Comparison of ENCODE assay signal across 1 cellular context in the genomic region with DNA sequence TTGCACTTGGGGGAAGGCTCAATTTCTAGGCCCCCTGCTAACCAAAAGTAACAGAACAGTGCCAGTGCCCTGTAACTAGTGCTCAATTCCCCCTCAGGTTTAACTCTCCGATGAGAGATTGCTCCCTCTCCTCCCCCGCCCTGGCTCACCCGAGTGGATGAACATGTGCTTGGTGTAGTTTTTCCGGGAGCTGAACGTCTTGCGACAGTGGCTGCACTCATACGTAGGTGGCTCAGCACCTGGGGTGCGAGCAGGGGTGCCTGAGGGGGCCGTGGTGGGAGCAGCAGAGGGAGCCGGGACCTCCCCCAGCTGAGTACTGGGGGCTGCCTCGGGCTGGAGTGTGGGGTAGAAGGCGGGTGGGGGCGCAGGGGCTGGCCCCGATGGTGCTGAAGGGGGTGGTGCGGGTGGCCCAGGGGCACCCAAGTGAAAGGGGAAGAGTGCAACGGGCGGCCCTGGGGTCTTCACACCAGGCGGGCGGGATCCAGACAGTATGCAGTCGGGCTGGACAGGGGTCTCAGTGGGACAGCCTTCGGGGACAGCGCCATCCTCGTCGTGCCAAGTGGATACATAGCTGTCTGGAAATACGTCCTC.
TF ChIP-seq lines count a peak whose summit lies in the region.

No MANE protein-coding gene starts in this region.

TF ChIP-seq in H1, 55 proteins besides CTCF, POLR2A, EP300 and RAD21:
- TF ChIP-seq GABPA (IDR thresholded peaks at IDR 0.05; ENCODE audit: borderline replicate concordance, insufficient read depth, low read length) = no peak
- no peak for TF ChIP-seq KDM4A (IDR thresholded peaks at IDR 0.05; ENCODE audit: low read depth, low read length, severe bottlenecking)
- TF ChIP-seq ATF2 (IDR thresholded peaks at IDR 0.05; ENCODE audit: low read length) = no peak
- no peak for TF ChIP-seq SP1 (IDR thresholded peaks at IDR 0.05; ENCODE audit: low read depth, low read length)
- no peak for TF ChIP-seq SIN3A (conservative IDR thresholded peaks at IDR 0.05 in 1 of 2, IDR thresholded peaks at IDR 0.05 in 1 of 2; ENCODE audit: low read depth in 1 of 2, low read length in 2 of 2)
- TF ChIP-seq BCL11A (IDR thresholded peaks at IDR 0.05; ENCODE audit: low read depth in 2 of 2, low read length in 2 of 2) = no peak
- no peak for TF ChIP-seq TAF1 (IDR thresholded peaks at IDR 0.05; ENCODE audit: low read depth, low read length)
- TF ChIP-seq CHD2 (IDR thresholded peaks at IDR 0.05; ENCODE audit: low read length) = no peak
- TF ChIP-seq CTBP2 (IDR thresholded peaks at IDR 0.05; ENCODE audit: borderline replicate concordance, insufficient read depth, insufficient read length, low read length) = no peak
- no peak for TF ChIP-seq SUZ12 (IDR thresholded peaks at IDR 0.05; ENCODE audit: low read length)
- no peak for TF ChIP-seq FOSL1 (IDR thresholded peaks at IDR 0.05; ENCODE audit: insufficient read depth, low read depth, low read length)
- no peak for TF ChIP-seq TEAD4 (IDR thresholded peaks at IDR 0.05; ENCODE audit: low read depth, low read length)
- TF ChIP-seq YY1 (IDR thresholded peaks at IDR 0.05; ENCODE audit: low read depth, low read length) = no peak
- TF ChIP-seq HDAC6 (IDR thresholded peaks at IDR 0.05; ENCODE audit: low read depth, low read length) = no peak
- TF ChIP-seq POU5F1 (IDR thresholded peaks at IDR 0.05; ENCODE audit: low read depth, low read length) = no peak
- TF ChIP-seq GTF2F1 (IDR thresholded peaks at IDR 0.05; ENCODE audit: borderline replicate concordance, low read depth, low read length) = no peak
- no peak for TF ChIP-seq CHD1 (IDR thresholded peaks at IDR 0.05; ENCODE audit: low read depth, low read length)
- no peak for TF ChIP-seq SAP30 (IDR thresholded peaks at IDR 0.05; ENCODE audit: insufficient read depth, insufficient replicate concordance, low read length)
- no peak for TF ChIP-seq EGR1 (IDR thresholded peaks at IDR 0.05; ENCODE audit: borderline replicate concordance, low read depth, low read length)
